1 cellular context compared by ENCODE assay signal in the genomic region with DNA sequence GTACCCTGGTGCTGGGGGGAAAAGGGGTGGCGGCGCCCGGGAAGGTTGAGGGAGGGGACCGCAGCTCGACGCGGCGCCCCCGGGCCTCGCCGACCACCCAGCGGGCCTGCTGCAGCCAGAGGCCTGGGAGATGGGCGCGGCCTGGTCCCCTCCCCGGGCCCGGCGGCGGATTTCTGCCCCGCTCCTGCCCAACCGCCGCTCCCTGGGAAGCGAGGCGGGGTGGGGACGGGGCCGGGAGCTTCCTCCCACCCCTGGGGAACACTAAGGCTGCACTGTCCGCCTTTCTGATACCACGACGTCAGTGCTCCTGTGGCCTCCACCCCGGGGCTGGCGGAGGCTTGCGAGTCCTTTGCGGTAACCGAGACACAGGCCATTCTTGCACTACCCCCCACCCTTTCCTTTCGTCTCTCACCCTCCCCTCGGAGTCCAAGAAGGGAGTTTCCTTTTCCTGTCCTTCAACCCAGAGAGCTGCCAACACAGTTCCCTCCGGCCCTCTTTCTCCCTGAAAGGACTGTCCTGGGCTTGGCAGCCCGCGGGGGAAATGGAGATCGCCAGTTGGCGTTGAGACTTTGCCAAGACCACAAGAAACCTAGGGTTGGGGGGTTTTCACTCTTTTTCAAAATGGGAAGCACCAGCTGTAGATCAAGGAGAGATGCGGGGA.
TF ChIP-seq lines count a peak whose summit lies in the region.

No MANE protein-coding gene starts in this region.

TF ChIP-seq in K562, 482 proteins besides CTCF, POLR2A, EP300 and RAD21 (continued from another document and continues in another):
- TF ChIP-seq CBX5 (IDR thresholded peaks at IDR 0.05; ENCODE audit: borderline replicate concordance, low read depth) (no peak), ZNF507 (tag; conservative IDR thresholded peaks at IDR 0.05) (no peak), CHCHD3 (CRISPR knock-in tag; IDR thresholded peaks at IDR 0.05) (no peak), TCF7L2 (IDR thresholded peaks at IDR 0.05; ENCODE audit: low read depth, low read length) (no peak), ZNF143 (CRISPR knock-in tag; IDR thresholded peaks at IDR 0.05) (no peak), SFPQ (IDR thresholded peaks at IDR 0.05; ENCODE audit: low read depth, low read length) (no peak), FOXM1 (IDR thresholded peaks at IDR 0.05; ENCODE audit: low read depth) (no peak), FOXM1 (CRISPR knock-in tag; IDR thresholded peaks at IDR 0.05; ENCODE audit: low read depth) (no peak), SRSF1 (IDR thresholded peaks at IDR 0.05; ENCODE audit: low read depth, low read length) (no peak), ATF7 (IDR thresholded peaks at IDR 0.05) (0 out of 2 replicates have a peak, but pooled peaks have one; percentile 3), HES1 (IDR thresholded peaks at IDR 0.05; ENCODE audit: low read depth) (no peak), OTX1 (CRISPR knock-in tag; IDR thresholded peaks at IDR 0.05) (no peak), CBFB (CRISPR knock-in tag; IDR thresholded peaks at IDR 0.05) (no peak), SMARCE1 (IDR thresholded peaks at IDR 0.05) (peak; percentile 23; the same call in 1 of the 2 replicates), PHB (CRISPR knock-in tag; IDR thresholded peaks at IDR 0.05) (no peak), TRIM25 (IDR thresholded peaks at IDR 0.05; ENCODE audit: borderline replicate concordance) (no peak), LCOR (CRISPR knock-in tag; IDR thresholded peaks at IDR 0.05) (no peak), TARDBP (IDR thresholded peaks at IDR 0.05) (no peak), PRPF4 (IDR thresholded peaks at IDR 0.05; ENCODE audit: insufficient read depth, low read depth, low read length, poor library complexity, severe bottlenecking) (no peak), SAFB2 (IDR thresholded peaks at IDR 0.05; ENCODE audit: borderline replicate concordance, low read depth, low read length, severe bottlenecking) (no peak), LARP7 (IDR thresholded peaks at IDR 0.05) (no peak), DACH1 (IDR thresholded peaks at IDR 0.05; ENCODE audit: partially characterized antibody) (no peak), ZNF3 (CRISPR knock-in tag; IDR thresholded peaks at IDR 0.05) (no peak), RFX1 (IDR thresholded peaks at IDR 0.05) (no peak), SMARCA4 (IDR thresholded peaks at IDR 0.05) (no peak), ILF3 (IDR thresholded peaks at IDR 0.05; ENCODE audit: borderline replicate concordance) (no peak), ZFP30 (CRISPR knock-in tag; IDR thresholded peaks at IDR 0.05; ENCODE audit: borderline replicate concordance) (no peak), ZNF436 (CRISPR knock-in tag; IDR thresholded peaks at IDR 0.05) (no peak), SMAD2 (IDR thresholded peaks at IDR 0.05; ENCODE audit: low read depth, low read length) (no peak), YBX1 (IDR thresholded peaks at IDR 0.05) (no peak), TAF15 (IDR thresholded peaks at IDR 0.05; ENCODE audit: low read depth, low read length) (no peak), HMGN3 (IDR thresholded peaks at IDR 0.05; ENCODE audit: borderline replicate concordance, extremely low read depth, insufficient read length, low read depth, low read length) (no peak), CEBPB (tag; IDR thresholded peaks at IDR 0.05) (no peak), ETV6 (IDR thresholded peaks at IDR 0.05; ENCODE audit: borderline replicate concordance in 1 of 2, low read depth in 2 of 2, low read length in 1 of 2) (no peak), ETV6 (CRISPR knock-in tag; IDR thresholded peaks at IDR 0.05; ENCODE audit: borderline replicate concordance) (no peak), RBM34 (IDR thresholded peaks at IDR 0.05; ENCODE audit: borderline replicate concordance, insufficient read depth, low read length) (no peak)
- TF ChIP-seq, protein P1, sequence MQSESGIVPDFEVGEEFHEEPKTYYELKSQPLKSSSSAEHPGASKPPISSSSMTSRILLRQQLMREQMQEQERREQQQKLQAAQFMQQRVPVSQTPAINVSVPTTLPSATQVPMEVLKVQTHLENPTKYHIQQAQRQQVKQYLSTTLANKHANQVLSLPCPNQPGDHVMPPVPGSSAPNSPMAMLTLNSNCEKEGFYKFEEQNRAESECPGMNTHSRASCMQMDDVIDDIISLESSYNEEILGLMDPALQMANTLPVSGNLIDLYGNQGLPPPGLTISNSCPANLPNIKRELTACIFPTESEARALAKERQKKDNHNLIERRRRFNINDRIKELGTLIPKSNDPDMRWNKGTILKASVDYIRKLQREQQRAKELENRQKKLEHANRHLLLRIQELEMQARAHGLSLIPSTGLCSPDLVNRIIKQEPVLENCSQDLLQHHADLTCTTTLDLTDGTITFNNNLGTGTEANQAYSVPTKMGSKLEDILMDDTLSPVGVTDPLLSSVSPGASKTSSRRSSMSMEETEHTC (IDR thresholded peaks at IDR 0.05), result no peak
- TF ChIP-seq, protein P2, sequence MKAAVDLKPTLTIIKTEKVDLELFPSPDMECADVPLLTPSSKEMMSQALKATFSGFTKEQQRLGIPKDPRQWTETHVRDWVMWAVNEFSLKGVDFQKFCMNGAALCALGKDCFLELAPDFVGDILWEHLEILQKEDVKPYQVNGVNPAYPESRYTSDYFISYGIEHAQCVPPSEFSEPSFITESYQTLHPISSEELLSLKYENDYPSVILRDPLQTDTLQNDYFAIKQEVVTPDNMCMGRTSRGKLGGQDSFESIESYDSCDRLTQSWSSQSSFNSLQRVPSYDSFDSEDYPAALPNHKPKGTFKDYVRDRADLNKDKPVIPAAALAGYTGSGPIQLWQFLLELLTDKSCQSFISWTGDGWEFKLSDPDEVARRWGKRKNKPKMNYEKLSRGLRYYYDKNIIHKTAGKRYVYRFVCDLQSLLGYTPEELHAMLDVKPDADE (conservative IDR thresholded peaks at IDR 0.05; ENCODE audit: control insufficient read depth, low read depth, low read length), result no peak
- TF ChIP-seq, protein P3, sequence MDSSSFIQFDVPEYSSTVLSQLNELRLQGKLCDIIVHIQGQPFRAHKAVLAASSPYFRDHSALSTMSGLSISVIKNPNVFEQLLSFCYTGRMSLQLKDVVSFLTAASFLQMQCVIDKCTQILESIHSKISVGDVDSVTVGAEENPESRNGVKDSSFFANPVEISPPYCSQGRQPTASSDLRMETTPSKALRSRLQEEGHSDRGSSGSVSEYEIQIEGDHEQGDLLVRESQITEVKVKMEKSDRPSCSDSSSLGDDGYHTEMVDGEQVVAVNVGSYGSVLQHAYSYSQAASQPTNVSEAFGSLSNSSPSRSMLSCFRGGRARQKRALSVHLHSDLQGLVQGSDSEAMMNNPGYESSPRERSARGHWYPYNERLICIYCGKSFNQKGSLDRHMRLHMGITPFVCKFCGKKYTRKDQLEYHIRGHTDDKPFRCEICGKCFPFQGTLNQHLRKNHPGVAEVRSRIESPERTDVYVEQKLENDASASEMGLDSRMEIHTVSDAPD (CRISPR knock-in tag; IDR thresholded peaks at IDR 0.05), result no peak
- TF ChIP-seq, protein P4, sequence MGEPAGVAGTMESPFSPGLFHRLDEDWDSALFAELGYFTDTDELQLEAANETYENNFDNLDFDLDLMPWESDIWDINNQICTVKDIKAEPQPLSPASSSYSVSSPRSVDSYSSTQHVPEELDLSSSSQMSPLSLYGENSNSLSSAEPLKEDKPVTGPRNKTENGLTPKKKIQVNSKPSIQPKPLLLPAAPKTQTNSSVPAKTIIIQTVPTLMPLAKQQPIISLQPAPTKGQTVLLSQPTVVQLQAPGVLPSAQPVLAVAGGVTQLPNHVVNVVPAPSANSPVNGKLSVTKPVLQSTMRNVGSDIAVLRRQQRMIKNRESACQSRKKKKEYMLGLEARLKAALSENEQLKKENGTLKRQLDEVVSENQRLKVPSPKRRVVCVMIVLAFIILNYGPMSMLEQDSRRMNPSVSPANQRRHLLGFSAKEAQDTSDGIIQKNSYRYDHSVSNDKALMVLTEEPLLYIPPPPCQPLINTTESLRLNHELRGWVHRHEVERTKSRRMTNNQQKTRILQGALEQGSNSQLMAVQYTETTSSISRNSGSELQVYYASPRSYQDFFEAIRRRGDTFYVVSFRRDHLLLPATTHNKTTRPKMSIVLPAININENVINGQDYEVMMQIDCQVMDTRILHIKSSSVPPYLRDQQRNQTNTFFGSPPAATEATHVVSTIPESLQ (CRISPR knock-in tag; IDR thresholded peaks at IDR 0.05), result no peak
- TF ChIP-seq, protein P5, sequence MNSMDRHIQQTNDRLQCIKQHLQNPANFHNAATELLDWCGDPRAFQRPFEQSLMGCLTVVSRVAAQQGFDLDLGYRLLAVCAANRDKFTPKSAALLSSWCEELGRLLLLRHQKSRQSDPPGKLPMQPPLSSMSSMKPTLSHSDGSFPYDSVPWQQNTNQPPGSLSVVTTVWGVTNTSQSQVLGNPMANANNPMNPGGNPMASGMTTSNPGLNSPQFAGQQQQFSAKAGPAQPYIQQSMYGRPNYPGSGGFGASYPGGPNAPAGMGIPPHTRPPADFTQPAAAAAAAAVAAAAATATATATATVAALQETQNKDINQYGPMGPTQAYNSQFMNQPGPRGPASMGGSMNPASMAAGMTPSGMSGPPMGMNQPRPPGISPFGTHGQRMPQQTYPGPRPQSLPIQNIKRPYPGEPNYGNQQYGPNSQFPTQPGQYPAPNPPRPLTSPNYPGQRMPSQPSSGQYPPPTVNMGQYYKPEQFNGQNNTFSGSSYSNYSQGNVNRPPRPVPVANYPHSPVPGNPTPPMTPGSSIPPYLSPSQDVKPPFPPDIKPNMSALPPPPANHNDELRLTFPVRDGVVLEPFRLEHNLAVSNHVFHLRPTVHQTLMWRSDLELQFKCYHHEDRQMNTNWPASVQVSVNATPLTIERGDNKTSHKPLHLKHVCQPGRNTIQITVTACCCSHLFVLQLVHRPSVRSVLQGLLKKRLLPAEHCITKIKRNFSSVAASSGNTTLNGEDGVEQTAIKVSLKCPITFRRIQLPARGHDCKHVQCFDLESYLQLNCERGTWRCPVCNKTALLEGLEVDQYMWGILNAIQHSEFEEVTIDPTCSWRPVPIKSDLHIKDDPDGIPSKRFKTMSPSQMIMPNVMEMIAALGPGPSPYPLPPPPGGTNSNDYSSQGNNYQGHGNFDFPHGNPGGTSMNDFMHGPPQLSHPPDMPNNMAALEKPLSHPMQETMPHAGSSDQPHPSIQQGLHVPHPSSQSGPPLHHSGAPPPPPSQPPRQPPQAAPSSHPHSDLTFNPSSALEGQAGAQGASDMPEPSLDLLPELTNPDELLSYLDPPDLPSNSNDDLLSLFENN (IDR thresholded peaks at IDR 0.05; ENCODE audit: low read depth in 2 of 2, low read length in 2 of 2), result no peak
